35 cellular contexts compared by ENCODE assay signal in the genomic region with DNA sequence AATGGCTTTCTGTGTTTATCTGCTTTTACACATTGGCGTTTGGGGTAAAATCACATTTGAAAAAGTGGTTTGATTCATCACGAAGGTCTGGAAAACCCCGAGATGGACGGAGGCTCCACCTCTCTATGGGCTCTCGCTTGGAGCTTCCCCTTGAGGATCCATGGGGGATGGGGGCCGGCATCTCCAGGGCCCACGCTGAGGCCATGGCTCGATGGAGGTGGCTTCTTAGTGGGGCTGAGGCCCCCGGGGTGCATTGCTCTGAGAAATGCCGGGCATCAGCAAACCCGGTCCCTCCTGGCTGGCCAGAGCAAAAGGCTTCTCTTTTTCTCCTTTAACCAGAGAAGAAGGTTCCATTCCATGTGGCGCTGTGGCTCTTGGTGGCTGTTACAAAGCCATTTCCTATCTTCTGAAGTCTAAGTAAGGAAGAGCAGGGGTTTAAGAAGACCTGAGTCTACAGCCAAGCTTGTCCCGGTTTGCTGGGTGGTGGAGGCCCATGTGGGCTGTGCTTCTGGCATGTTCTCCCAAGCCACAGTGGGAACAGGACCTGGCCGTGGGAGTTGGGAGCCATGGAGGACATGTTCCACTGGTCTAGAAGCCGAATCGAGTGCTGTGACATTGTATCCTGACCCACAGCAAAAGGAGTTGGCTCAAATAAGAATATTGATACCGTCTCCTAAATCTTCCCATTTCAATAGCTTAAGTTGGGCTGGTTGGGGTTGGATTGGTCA.
"Had no signal": no experiment of that assay in that cellular context is flagged by ENCODE, and none has a peak within 500 bp of the region (broad histone marks: within the 10 kb centered on the region; RNA-seq: fewer than 3 reads in every experiment).

No MANE protein-coding gene starts in this region.

- H3K4me3 ChIP-seq: ascending aorta, cardiac muscle cell had no signal

- H3K36me3 Mint-ChIP-seq: activated CD8-positive, alpha-beta memory T cell treated with anti-CD3 and anti-CD28 coated beads, Interleukin-2, amount 10 ng/mL, durations not matched to agents 7 days and 5 days; activated naive CD4-positive, alpha-beta T cell treated with anti-CD3 and anti-CD28 coated beads, Interleukin-2, amount 50 U/mL, for 24 hours; activated naive CD8-positive, alpha-beta T cell treated with anti-CD3 and anti-CD28 coated beads, Interleukin-2, amount 10 ng/mL, durations not matched to agents 7 days and 5 days; brain had no signal

- H3K9me3 ChIP-seq: ascending aorta had no signal

- H3K36me3 ChIP-seq: ascending aorta, cardiac muscle cell had no signal

- H3K27ac Mint-ChIP-seq: activated B cell treated with CpG ODN at 0.5 μM for 24 hours; activated CD4-positive, alpha-beta memory T cell treated with anti-CD3 and anti-CD28 coated beads, Interleukin-2, amount 10 ng/mL, durations not matched to agents 7 days and 5 days; activated CD4-positive, alpha-beta T cell treated with anti-CD3 and anti-CD28 coated beads for 36 hours; activated CD4-positive, alpha-beta T cell treated with anti-CD3 and anti-CD28 coated beads, Interleukin-2, amount 10 ng/mL, durations not matched to agents 7 days and 5 days; activated CD8-positive, alpha-beta memory T cell treated with anti-CD3 and anti-CD28 coated beads, Interleukin-2, amount 10 ng/mL, durations not matched to agents 7 days and 5 days; activated CD8-positive, alpha-beta T cell treated with anti-CD3 and anti-CD28 coated beads, Interleukin-2, amount 10 ng/mL, durations not matched to agents 7 days and 5 days; activated naive CD4-positive, alpha-beta T cell treated with anti-CD3 and anti-CD28 coated beads, Interleukin-2, amount 10 ng/mL, durations not matched to agents 7 days and 5 days; activated naive CD4-positive, alpha-beta T cell treated with anti-CD3 and anti-CD28 coated beads, Interleukin-2, amount 50 U/mL, for 24 hours; activated naive CD8-positive, alpha-beta T cell; activated naive CD8-positive, alpha-beta T cell treated with anti-CD3 and anti-CD28 coated beads, Interleukin-2, amount 10 ng/mL, durations not matched to agents 7 days and 5 days; activated naive CD8-positive, alpha-beta T cell treated with anti-CD3 and anti-CD28 coated beads, Interleukin-2, amount 50 U/mL, for 24 hours; activated T-cell treated with anti-CD3 and anti-CD28 coated beads, Interleukin-2, amount 50 U/mL, for 24 hours; activated T-helper 2 cell treated with anti-CD3 and anti-CD28 coated beads, Interferon-gamma antibody, Interleukin-2, Interleukin-4, amounts not matched to agents 10 μg/mL and 5 μg/mL and 100 μg/mL, durations not matched to agents 14 hours and 24 hours and 36 hours; T-helper 1 cell treated with Interleukin-12 subunit alpha and Interleukin-12 subunit beta and Interleukin-4 antibody, amounts not matched to agents 30 μg/mL and 1 μg/mL, for 36 hours; T-helper 2 cell treated with Interferon-gamma antibody and Interleukin-4, amounts not matched to agents 5 μg/mL and 100 μg/mL, for 36 hours had no signal

- DNase-seq: activated B cell treated with CpG ODN at 0.5 μM for 24 hours; activated CD4-positive, alpha-beta memory T cell treated with anti-CD3 and anti-CD28 coated beads, Interleukin-2, amount 10 ng/mL, durations not matched to agents 7 days and 5 days; activated CD4-positive, alpha-beta T cell treated with anti-CD3 and anti-CD28 coated beads for 1 hour; activated CD4-positive, alpha-beta T cell treated with anti-CD3 and anti-CD28 coated beads for 36 hours; activated CD4-positive, alpha-beta T cell treated with anti-CD3 and anti-CD28 coated beads for 48 hours; activated CD4-positive, alpha-beta T cell treated with anti-CD3 and anti-CD28 coated beads, Interleukin-2, amount 10 ng/mL, durations not matched to agents 7 days and 5 days; activated CD4-positive, alpha-beta T cell treated with anti-CD3 and anti-CD28 coated beads, Interleukin-2, amount 50 U/mL, for 48 hours; activated CD8-positive, alpha-beta memory T cell treated with anti-CD3 and anti-CD28 coated beads for 24 hours; activated CD8-positive, alpha-beta memory T cell treated with anti-CD3 and anti-CD28 coated beads, Interleukin-2, amount 10 ng/mL, durations not matched to agents 7 days and 5 days; activated CD8-positive, alpha-beta memory T cell treated with anti-CD3 and anti-CD28 coated beads, Interleukin-2, amount 50 U/mL, for 48 hours; activated CD8-positive, alpha-beta T cell treated with anti-CD3 and anti-CD28 coated beads, Interleukin-2, amount 10 ng/mL, durations not matched to agents 7 days and 5 days; activated effector memory CD4-positive, alpha-beta T cell treated with Interleukin-2 at 50 U/mL for 16 hours; activated gamma-delta T cell; activated naive CD4-positive, alpha-beta T cell treated with anti-CD3 and anti-CD28 coated beads, Interleukin-2, amount 10 ng/mL, durations not matched to agents 7 days and 5 days; activated naive CD4-positive, alpha-beta T cell treated with Interleukin-2 at 50 U/mL for 16 hours; activated naive CD8-positive, alpha-beta T cell treated with anti-CD3 and anti-CD28 coated beads, Interleukin-2, amount 10 ng/mL, durations not matched to agents 7 days and 5 days; activated naive CD8-positive, alpha-beta T cell treated with anti-CD3 and anti-CD28 coated beads, Interleukin-2, amount 50 U/mL, for 24 hours; activated T-cell treated with anti-CD3 and anti-CD28 coated beads, Interleukin-2, amount 50 U/mL, for 24 hours; amygdala; anterior cingulate cortex; caudate nucleus; cerebellar nuclear complex; T-helper 1 cell; T-helper 2 cell; T-helper 9 cell had no signal

- H3K27me3 Mint-ChIP-seq: activated naive CD4-positive, alpha-beta T cell treated with anti-CD3 and anti-CD28 coated beads, Interleukin-2, amount 50 U/mL, for 24 hours; activated naive CD8-positive, alpha-beta T cell had no signal

- H3K9me3 Mint-ChIP-seq: activated naive CD4-positive, alpha-beta T cell treated with anti-CD3 and anti-CD28 coated beads, Interleukin-2, amount 50 U/mL, for 24 hours had no signal

- H3K27me3 ChIP-seq: ascending aorta, cardiac muscle cell had no signal

- H3K27ac ChIP-seq: ascending aorta, cardiac muscle cell, VCaP had no signal

- H3K4me3 Mint-ChIP-seq: activated B cell treated with CpG ODN at 0.5 μM for 24 hours; activated CD4-positive, alpha-beta memory T cell treated with anti-CD3 and anti-CD28 coated beads, Interleukin-2, amount 10 ng/mL, durations not matched to agents 7 days and 5 days; activated CD4-positive, alpha-beta T cell treated with anti-CD3 and anti-CD28 coated beads for 36 hours; activated CD4-positive, alpha-beta T cell treated with anti-CD3 and anti-CD28 coated beads, Interleukin-2, amount 10 ng/mL, durations not matched to agents 7 days and 5 days; activated CD8-positive, alpha-beta memory T cell treated with anti-CD3 and anti-CD28 coated beads, Interleukin-2, amount 10 ng/mL, durations not matched to agents 7 days and 5 days; activated CD8-positive, alpha-beta T cell treated with anti-CD3 and anti-CD28 coated beads, Interleukin-2, amount 10 ng/mL, durations not matched to agents 7 days and 5 days; activated naive CD4-positive, alpha-beta T cell treated with anti-CD3 and anti-CD28 coated beads, Interleukin-2, amount 10 ng/mL, durations not matched to agents 7 days and 5 days; activated naive CD4-positive, alpha-beta T cell treated with anti-CD3 and anti-CD28 coated beads, Interleukin-2, amount 50 U/mL, for 24 hours; activated naive CD8-positive, alpha-beta T cell; activated naive CD8-positive, alpha-beta T cell treated with anti-CD3 and anti-CD28 coated beads, Interleukin-2, amount 10 ng/mL, durations not matched to agents 7 days and 5 days; activated naive CD8-positive, alpha-beta T cell treated with anti-CD3 and anti-CD28 coated beads, Interleukin-2, amount 50 U/mL, for 24 hours; activated T-cell treated with anti-CD3 and anti-CD28 coated beads, Interleukin-2, amount 50 U/mL, for 24 hours; brain; central memory CD8-positive, alpha-beta T cell; T-helper 1 cell treated with Interleukin-12 subunit alpha and Interleukin-12 subunit beta and Interleukin-4 antibody, amounts not matched to agents 30 μg/mL and 1 μg/mL, for 36 hours; T-helper 2 cell treated with Interferon-gamma antibody and Interleukin-4, amounts not matched to agents 5 μg/mL and 100 μg/mL, for 36 hours had no signal

- ATAC-seq: activated CD4-positive, alpha-beta T cell treated with anti-CD3 and anti-CD28 coated beads for 36 hours; activated CD8-positive, alpha-beta memory T cell treated with anti-CD3 and anti-CD28 coated beads, Interleukin-2, amount 10 ng/mL, durations not matched to agents 7 days and 5 days; activated CD8-positive, alpha-beta T cell treated with anti-CD3 and anti-CD28 coated beads, Interleukin-2, amount 10 ng/mL, durations not matched to agents 7 days and 5 days; activated naive CD8-positive, alpha-beta T cell treated with anti-CD3 and anti-CD28 coated beads, Interleukin-2, amount 50 U/mL, for 24 hours had no signal
